Comparison of ENCODE assay signal across 10 cellular contexts in genomic region chr16:67862623-67863583, GRCh38. TPM values are rescaled to one million over a fixed set of nuclear protein-coding genes. Genes with fewer than 3 reads are reported as not detected.
DNase-seq lines count a peak whose midpoint lies in the region; ATAC-seq and TF ChIP-seq lines count a peak whose summit lies in the region.
"Had no signal": no experiment of that assay in that cellular context is flagged by ENCODE, and none has a peak within 500 bp of the region (broad histone marks: within the 10 kb centered on the region; RNA-seq: fewer than 3 reads in every experiment).

No MANE protein-coding gene starts in this region.

- TF ChIP-seq POLR2A in breast epithelium (IDR thresholded peaks at IDR 0.05) (no peak), gastrocnemius medialis (IDR thresholded peaks at IDR 0.05) (peak; percentile 79 to 82)

- peak overlapping the region in 4 of 7 donors; percentile 29 to 72 (median 62) for H3K27ac Mint-ChIP-seq in CD4-positive, alpha-beta memory T cell

- no peaks in the 10 kb centered on the region for H3K9me3 Mint-ChIP-seq in CD4-positive, alpha-beta memory T cell

- intact Hi-C loops in CD4-positive, alpha-beta memory T cell (cut with micrococcal nuclease): no loop called here
- intact Hi-C loops in breast epithelium (cut with DNase I; ENCODE audit: low total_unique reads) (no loop called here), gastrocnemius medialis (cut with DNase I; ENCODE audit: low total_unique reads) (loop anchor here (1.0 kb wide), 1 partner anchor 21 kb away; the partner anchor contains the start of gene THAP11)

- H3K4me1 Mint-ChIP-seq in CD4-positive, alpha-beta memory T cell: peaks cover 8 to 28% (median 16%) of the 10 kb centered on the region in 4 donors

- POLR2A ChIA-PET in CD4-positive, alpha-beta memory T cell (lab: Charles Lee; ENCODE audit: partially characterized antibody): interaction anchor here (0.6 kb wide), 1 partner anchor 143 kb away, joined by 3 read pairs; no protein-coding TSS in a partner anchor

- H3K27me3 ChIP-seq in CD4-positive, alpha-beta memory T cell (ENCODE audit: insufficient read depth, low read length): no peaks in the 10 kb centered on the region
- H3K27me3 ChIP-seq in breast epithelium (no peaks in the 10 kb centered on the region), gastrocnemius medialis (no peaks in the 10 kb centered on the region)
- H3K27me3 ChIP-seq: SJSA1 had no signal

- CTCF ChIA-PET in CD4-positive, alpha-beta memory T cell (lab: Charles Lee; ENCODE audit: partially characterized antibody): interaction anchor here (0.7 to 5.8 kb wide), 8 partner anchors 13 to 340 kb away, joined by 3 to 46 read pairs (median 4); no protein-coding TSS in a partner anchor

- H3K36me3 ChIP-seq in CD4-positive, alpha-beta memory T cell (ENCODE audit: insufficient read depth, low read length): peaks cover 19% of the 10 kb centered on the region
- no peaks in the 10 kb centered on the region for H3K36me3 ChIP-seq in breast epithelium
- peaks cover 0 to 29% of the 10 kb centered on the region in 2 donors for H3K36me3 ChIP-seq in gastrocnemius medialis

- in situ Hi-C loops in gastrocnemius medialis (cut with MboI; ENCODE audit: low sequenced_read_pairs in 4 of 4): no loop called here

- no peak overlapping the region for H3K4me3 ChIP-seq in CD4-positive, alpha-beta memory T cell (ENCODE audit: low read length in 2 of 2)
- no peak overlapping the region for H3K4me3 ChIP-seq in breast epithelium
- H3K4me3 ChIP-seq in gastrocnemius medialis: peak overlapping the region in 1 of 4 donors; percentile 39
- H3K4me3 ChIP-seq: SJSA1 had no signal

- DNase-seq in CD4-positive, alpha-beta memory T cell: no peak
- DNase-seq in breast epithelium (ENCODE audit: low spot score in 2 of 2) (no peak), hepatic stellate cell (ENCODE audit: low spot score) (peak; percentile 92), gastrocnemius medialis (peak; percentile 91 to 95), NCI-H226 (no peak), SHP77 treated with DMSO at 0.1 percent for 48 hours (lab: John Stamatoyannopoulos, UW) (no peak)
- DNase-seq in activated effector memory CD4-positive, alpha-beta T cell treated with anti-CD3 and anti-CD28 coated beads, Interleukin-2, amount 50 U/mL, for 16 hours: no peak
- DNase-seq: DND-41 had no signal

- peaks cover 10% of the 10 kb centered on the region for H3K4me1 ChIP-seq in CD4-positive, alpha-beta memory T cell (ENCODE audit: insufficient read depth, low read length)
- H3K4me1 ChIP-seq in breast epithelium (peaks cover 0 to 4% of the 10 kb centered on the region in 2 donors), gastrocnemius medialis (peaks cover 62 to 67% of the 10 kb centered on the region in 2 donors)

- H3K36me3 Mint-ChIP-seq in CD4-positive, alpha-beta memory T cell: peaks cover 5 to 25% of the 10 kb centered on the region in 2 donors

- no peak for TF ChIP-seq CTCF in breast epithelium (IDR thresholded peaks at IDR 0.05)
- TF ChIP-seq CTCF in gastrocnemius medialis (IDR thresholded peaks at IDR 0.05 in 4 of 5, conservative IDR thresholded peaks at IDR 0.05 in 1 of 5): no peak

- H3K9me3 ChIP-seq in CD4-positive, alpha-beta memory T cell (ENCODE audit: control insufficient read depth in 1 of 2, low read length in 2 of 2): no peaks in the 10 kb centered on the region
- H3K9me3 ChIP-seq in breast epithelium (no peaks in the 10 kb centered on the region), gastrocnemius medialis (no peaks in the 10 kb centered on the region)
- H3K9me3 ChIP-seq: SJSA1 had no signal

- H3K27ac ChIP-seq in CD4-positive, alpha-beta memory T cell (ENCODE audit: low read depth, low read length): no peak overlapping the region
- H3K27ac ChIP-seq in breast epithelium: peak overlapping the region; percentile 69 to 80
- peak overlapping the region; percentile 93 to 99 (median 97) for H3K27ac ChIP-seq in gastrocnemius medialis
- H3K27ac ChIP-seq: SJSA1 had no signal

- ATAC-seq in gastrocnemius medialis (peak; percentile 90 to 91), HG03108 (IDR thresholded peaks at IDR 0.05; ENCODE audit: unreplicated experiment) (no peak)

- H3K27me3 Mint-ChIP-seq in CD4-positive, alpha-beta memory T cell: no peaks in the 10 kb centered on the region

- H3K4me3 Mint-ChIP-seq in CD4-positive, alpha-beta memory T cell: no peak overlapping the region

RNA-seq across cellular contexts. Expression of gene EDC4, which starts 9.9 kb away (rescaled TPM):
- 100 to 1,000 TPM; 141 to 144 TPM for total RNA-seq in CD4-positive, alpha-beta memory T cell
- polyA plus RNA-seq in CD4-positive, alpha-beta memory T cell: 10 to 100 TPM; 18.5 to 37.3 TPM
- total RNA-seq in breast epithelium (10 to 100 TPM; 43.3 to 57.0 (median 53.6) TPM), gastrocnemius medialis (10 to 100 TPM; 27.5 to 58.9 (median 48.5) TPM)

RNA-seq across cellular contexts. Expression of gene CENPT, which starts 15.4 kb away (rescaled TPM):
- total RNA-seq in CD4-positive, alpha-beta memory T cell: 100 to 1,000 TPM; 103 to 107 TPM
- polyA plus RNA-seq in CD4-positive, alpha-beta memory T cell: 10 to 100 TPM; 15.4 to 18.1 TPM
- total RNA-seq in breast epithelium (10 to 100 TPM; 35.0 to 52.0 (median 51.5) TPM), gastrocnemius medialis (10 to 100 TPM; 14.9 to 41.2 (median 20.0) TPM)

RNA-seq across cellular contexts. Expression of gene NUTF2, which starts 16.2 kb away (rescaled TPM):
- 10 to 100 TPM; 41.2 to 45.9 TPM for total RNA-seq in CD4-positive, alpha-beta memory T cell
- 100 to 1,000 TPM; 127 to 128 TPM for polyA plus RNA-seq in CD4-positive, alpha-beta memory T cell
- 100 to 1,000 TPM in 1 of 3 donors, 10 to 100 TPM in 2; 91.5 to 168 (median 94.8) TPM for total RNA-seq in breast epithelium
- 100 to 1,000 TPM in 3 of 4 donors, 10 to 100 TPM in 1; 60.1 to 210 (median 114) TPM for total RNA-seq in gastrocnemius medialis

RNA-seq across cellular contexts. Expression of gene THAP11, which starts 20.8 kb away (rescaled TPM):
- total RNA-seq in CD4-positive, alpha-beta memory T cell: 10 to 100 TPM; 56.8 to 58.4 TPM
- polyA plus RNA-seq in CD4-positive, alpha-beta memory T cell: 100 to 1,000 TPM; 130 to 147 TPM
- total RNA-seq in breast epithelium (10 to 100 TPM; 51.1 to 57.8 (median 53.0) TPM), gastrocnemius medialis (100 to 1,000 TPM in 2 of 4 donors, 10 to 100 TPM in 2; 61.9 to 120 (median 102) TPM)

RNA-seq across cellular contexts. Expression of gene NRN1L, which starts 21.8 kb away (rescaled TPM):
- total RNA-seq in CD4-positive, alpha-beta memory T cell: 1 to 10 TPM; 5.9 to 7.0 TPM
- polyA plus RNA-seq in CD4-positive, alpha-beta memory T cell: under 1 TPM; 0.81 to 0.96 TPM
- total RNA-seq in breast epithelium (1 to 10 TPM in 2 of 3 donors, not detected in 1; 1.3 to 1.4 TPM), gastrocnemius medialis (1 to 10 TPM in 2 of 4 donors, under 1 TPM in 1, not detected in 1; 0.87 to 2.8 (median 1.1) TPM)
- total RNA-seq: SJSA1 had no signal

Comparison
In these comparisons a context has a peak if more than half of its experiments do, and no peak if none do; other contexts are left out.
1. DNase-seq: peak in hepatic stellate cell (single experiment) and gastrocnemius medialis (2 of 2); none in CD4-positive, alpha-beta memory T cell (0 of 5), breast epithelium (0 of 2), NCI-H226 (single experiment), SHP77 treated with DMSO at 0.1 percent for 48 hours (single experiment) and activated effector memory CD4-positive, alpha-beta T cell treated with anti-CD3 and anti-CD28 coated beads, Interleukin-2, amount 50 U/mL, for 16 hours (single experiment).